ENCODE assay signal across 1 cellular context in genomic region chr3:195989921-195990840, GRCh38.
TF ChIP-seq lines count a peak whose summit lies in the region.

No MANE protein-coding gene starts in this region.

TF ChIP-seq in HepG2, 621 proteins besides CTCF, POLR2A, EP300 and RAD21 (continued from another document):
- peak in 1 of 2 experiments; percentile 51; a peak in 2 of 4 replicates for TF ChIP-seq HMGXB4 (CRISPR knock-in tag; IDR thresholded peaks at IDR 0.05; ENCODE audit: borderline replicate concordance in 1 of 2, low read depth in 1 of 2)
